22 cellular contexts compared by ENCODE assay signal in the genomic region with DNA sequence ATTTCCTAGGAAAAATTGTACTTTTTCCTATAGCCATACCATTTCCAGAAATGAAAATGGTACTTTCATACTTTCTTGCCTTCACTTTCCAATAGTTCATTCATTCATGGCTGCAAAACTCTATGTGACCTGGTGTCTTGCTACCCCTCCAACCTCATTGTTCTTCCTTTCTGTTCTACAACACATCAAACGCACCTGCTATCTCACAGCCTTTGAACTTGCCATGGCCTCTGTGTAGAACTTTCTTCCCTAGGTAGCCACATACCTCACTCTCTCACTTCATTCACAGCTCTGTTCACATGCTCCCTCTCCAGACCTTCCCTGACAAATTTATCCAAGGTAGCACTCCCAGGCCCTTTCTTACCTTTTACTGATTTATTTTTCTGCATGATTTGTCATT.
A peak's percentile ranks its signal among the peaks of the same experiment; 100 is the strongest.
DNase-seq lines count a peak whose midpoint lies in the region; ATAC-seq and TF ChIP-seq lines count a peak whose summit lies in the region.
"Had no signal": no experiment of that assay in that cellular context is flagged by ENCODE, and none has a peak within 500 bp of the region (broad histone marks: within the 10 kb centered on the region; RNA-seq: fewer than 3 reads in every experiment).

No MANE protein-coding gene starts in this region.

- H3K36me3 Mint-ChIP-seq in activated CD4-positive, alpha-beta T cell treated with anti-CD3 and anti-CD28 coated beads, Interleukin-2, amount 10 ng/mL, durations not matched to agents 24 days and 14 days (ENCODE audit: low read depth): no peaks in the 10 kb centered on the region
- H3K36me3 Mint-ChIP-seq in activated naive CD4-positive, alpha-beta T cell treated with anti-CD3 and anti-CD28 coated beads, Interleukin-2, amount 10 ng/mL, durations not matched to agents 7 days and 5 days: no peaks in the 10 kb centered on the region
- H3K36me3 Mint-ChIP-seq in activated naive CD4-positive, alpha-beta T cell treated with anti-CD3 and anti-CD28 coated beads for 36 hours (ENCODE audit: low read depth): no peaks in the 10 kb centered on the region
- H3K36me3 Mint-ChIP-seq: CD8-positive, alpha-beta T cell had no signal

- H3K27me3 ChIP-seq in DND-41 (ENCODE audit: insufficient read depth, low read length, poor library complexity): no peaks in the 10 kb centered on the region
- H3K27me3 ChIP-seq: BLaER1 treated with 17β-estradiol and CSF1 and Interleukin-3, amounts not matched to agents 10 nM and 100 nM had no signal

- H3K9me3 ChIP-seq in DND-41 (ENCODE audit: insufficient read depth, low read length, severe bottlenecking): no peaks in the 10 kb centered on the region
- H3K9me3 ChIP-seq: A549; BLaER1 treated with 17β-estradiol and CSF1 and Interleukin-3, amounts not matched to agents 10 nM and 100 nM; Caco-2 had no signal

- H3K79me2 ChIP-seq in DND-41 (ENCODE audit: insufficient read depth, low read length): no peaks in the 10 kb centered on the region

- H4K20me1 ChIP-seq in DND-41 (ENCODE audit: insufficient read depth, low read length): no peaks in the 10 kb centered on the region
- H4K20me1 ChIP-seq: BLaER1 treated with 17β-estradiol and CSF1 and Interleukin-3, amounts not matched to agents 10 nM and 100 nM had no signal

- peak; percentile 91 for ATAC-seq in DND-41 (ENCODE audit: insufficient read depth, low read depth)
- ATAC-seq in SK-N-SH treated with all-trans-retinoic acid at 6 μM for 48 hours: no peak
- ATAC-seq: A549; CD8-positive, alpha-beta T cell; GM12878 had no signal

- H3K27me3 Mint-ChIP-seq in activated CD4-positive, alpha-beta T cell treated with anti-CD3 and anti-CD28 coated beads, Interleukin-2, amount 10 ng/mL, durations not matched to agents 24 days and 14 days: no peaks in the 10 kb centered on the region
- peaks cover 2% of the 10 kb centered on the region for H3K27me3 Mint-ChIP-seq in activated naive CD4-positive, alpha-beta T cell treated with anti-CD3 and anti-CD28 coated beads, Interleukin-2, amount 10 ng/mL, durations not matched to agents 7 days and 5 days
- no peaks in the 10 kb centered on the region for H3K27me3 Mint-ChIP-seq in activated naive CD4-positive, alpha-beta T cell treated with anti-CD3 and anti-CD28 coated beads for 36 hours (ENCODE audit: low read depth)
- H3K27me3 Mint-ChIP-seq: CD4-positive, alpha-beta T cell had no signal

- no peaks in the 10 kb centered on the region for H3K36me3 ChIP-seq in DND-41 (ENCODE audit: insufficient read depth, low read length)
- H3K36me3 ChIP-seq: BLaER1 treated with 17β-estradiol and CSF1 and Interleukin-3, amounts not matched to agents 10 nM and 100 nM had no signal

- CTCF ChIA-PET in activated naive CD4-positive, alpha-beta T cell treated with anti-CD3 and anti-CD28 coated beads, Interleukin-2, amount 10 ng/mL, durations not matched to agents 7 days and 5 days (lab: Charles Lee): no interaction called here
- CTCF ChIA-PET in activated naive CD4-positive, alpha-beta T cell treated with anti-CD3 and anti-CD28 coated beads for 36 hours (lab: Charles Lee): interaction anchor here (1.2 kb wide), 1 partner anchor 184 kb away, joined by 3 read pairs; no protein-coding TSS in a partner anchor

- intact Hi-C loops in activated CD4-positive, alpha-beta T cell treated with anti-CD3 and anti-CD28 coated beads, Interleukin-2, amount 10 ng/mL, durations not matched to agents 24 days and 14 days (cut with micrococcal nuclease): no loop called here
- intact Hi-C loops in activated naive CD4-positive, alpha-beta T cell treated with anti-CD3 and anti-CD28 coated beads for 36 hours (cut with micrococcal nuclease): no loop called here

- peaks cover 5% of the 10 kb centered on the region for H3K9me3 Mint-ChIP-seq in activated CD4-positive, alpha-beta T cell treated with anti-CD3 and anti-CD28 coated beads, Interleukin-2, amount 10 ng/mL, durations not matched to agents 24 days and 14 days
- H3K9me3 Mint-ChIP-seq in activated naive CD4-positive, alpha-beta T cell treated with anti-CD3 and anti-CD28 coated beads, Interleukin-2, amount 10 ng/mL, durations not matched to agents 7 days and 5 days: peaks cover 2% of the 10 kb centered on the region
- H3K9me3 Mint-ChIP-seq in activated naive CD4-positive, alpha-beta T cell treated with anti-CD3 and anti-CD28 coated beads for 36 hours: no peaks in the 10 kb centered on the region
- H3K9me3 Mint-ChIP-seq: CD4-positive, alpha-beta T cell; CD8-positive, alpha-beta T cell had no signal

- H3K4me3 Mint-ChIP-seq in activated CD4-positive, alpha-beta T cell treated with anti-CD3 and anti-CD28 coated beads, Interleukin-2, amount 10 ng/mL, durations not matched to agents 24 days and 14 days: no peak overlapping the region
- H3K4me3 Mint-ChIP-seq in activated naive CD4-positive, alpha-beta T cell treated with anti-CD3 and anti-CD28 coated beads, Interleukin-2, amount 10 ng/mL, durations not matched to agents 7 days and 5 days: no peak overlapping the region
- no peak overlapping the region for H3K4me3 Mint-ChIP-seq in activated naive CD4-positive, alpha-beta T cell treated with anti-CD3 and anti-CD28 coated beads for 36 hours
- H3K4me3 Mint-ChIP-seq: B cell; CD4-positive, alpha-beta T cell; CD8-positive, alpha-beta T cell had no signal

- no peak for DNase-seq in activated CD4-positive, alpha-beta T cell treated with anti-CD3 and anti-CD28 coated beads, Interleukin-2, amount 10 ng/mL, durations not matched to agents 24 days and 14 days
- DNase-seq in activated CD4-positive, alpha-beta T cell treated with anti-CD3 and anti-CD28 coated beads, Interleukin-2, amount 50 U/mL, for 4 hours: no peak
- peak; percentile 23 for DNase-seq in activated naive CD4-positive, alpha-beta T cell treated with anti-CD3 and anti-CD28 coated beads, Interleukin-2, amount 10 ng/mL, durations not matched to agents 7 days and 5 days
- no peak for DNase-seq in activated naive CD4-positive, alpha-beta T cell treated with anti-CD3 and anti-CD28 coated beads for 36 hours
- DNase-seq in DND-41: peak; percentile 43
- DNase-seq in Jurkat, Clone E6-1 (ENCODE audit: low read depth, low spot score): peak; percentile 39
- no peak for DNase-seq in iPS-NIHi11 (ENCODE audit: low spot score)
- DNase-seq: AML-193; Caco-2; Calu3; CD4-positive, alpha-beta T cell; CD8-positive, alpha-beta T cell; DMS79 treated with DMSO at 0.1 percent for 48 hours; EL; GDM1 had no signal

- H3K4me3 ChIP-seq in DND-41 (ENCODE audit: low read depth in 1 of 2, low read length in 2 of 2): no peak overlapping the region
- no peak overlapping the region for H3K4me3 ChIP-seq in Jurkat, Clone E6-1 (ENCODE audit: low read length)
- H3K4me3 ChIP-seq: A549; BLaER1 treated with 17β-estradiol and CSF1 and Interleukin-3, amounts not matched to agents 10 nM and 100 nM; GM12878 had no signal

- H3K27ac ChIP-seq in DND-41 (ENCODE audit: low read length): no peak overlapping the region
- H3K27ac ChIP-seq: 22Rv1; A549; BLaER1 treated with 17β-estradiol and CSF1 and Interleukin-3, amounts not matched to agents 10 nM and 100 nM; C4-2B had no signal

- H3K4me1 ChIP-seq in DND-41 (ENCODE audit: insufficient read depth, low read length): peaks cover 16% of the 10 kb centered on the region
- H3K4me1 ChIP-seq: A549, Caco-2 had no signal

- no peak overlapping the region for H3K4me2 ChIP-seq in DND-41 (ENCODE audit: insufficient read depth, low read length)
- H3K4me2 ChIP-seq: A549; BLaER1 treated with 17β-estradiol and CSF1 and Interleukin-3, amounts not matched to agents 10 nM and 100 nM had no signal

- TF ChIP-seq CTCF in DND-41 (IDR thresholded peaks at IDR 0.05; ENCODE audit: borderline replicate concordance, extremely low read depth, low read length, poor library complexity, severe bottlenecking): no peak

- peak overlapping the region; percentile 17 for H3K27ac Mint-ChIP-seq in activated CD4-positive, alpha-beta T cell treated with anti-CD3 and anti-CD28 coated beads, Interleukin-2, amount 10 ng/mL, durations not matched to agents 24 days and 14 days
- H3K27ac Mint-ChIP-seq in activated naive CD4-positive, alpha-beta T cell treated with anti-CD3 and anti-CD28 coated beads, Interleukin-2, amount 10 ng/mL, durations not matched to agents 7 days and 5 days: no peak overlapping the region
- no peak overlapping the region for H3K27ac Mint-ChIP-seq in activated naive CD4-positive, alpha-beta T cell treated with anti-CD3 and anti-CD28 coated beads for 36 hours
- H3K27ac Mint-ChIP-seq: B cell; CD4-positive, alpha-beta T cell; CD8-positive, alpha-beta T cell had no signal

- H3K4me1 Mint-ChIP-seq in activated CD4-positive, alpha-beta T cell treated with anti-CD3 and anti-CD28 coated beads, Interleukin-2, amount 10 ng/mL, durations not matched to agents 24 days and 14 days: peaks cover 17% of the 10 kb centered on the region
- peaks cover 16% of the 10 kb centered on the region for H3K4me1 Mint-ChIP-seq in activated naive CD4-positive, alpha-beta T cell treated with anti-CD3 and anti-CD28 coated beads, Interleukin-2, amount 10 ng/mL, durations not matched to agents 7 days and 5 days
- H3K4me1 Mint-ChIP-seq in activated naive CD4-positive, alpha-beta T cell treated with anti-CD3 and anti-CD28 coated beads for 36 hours (ENCODE audit: low read depth): peaks cover 4% of the 10 kb centered on the region

- no peak overlapping the region for H3K9ac ChIP-seq in DND-41 (ENCODE audit: low read depth, low read length)
- H3K9ac ChIP-seq: BLaER1 treated with 17β-estradiol and CSF1 and Interleukin-3, amounts not matched to agents 10 nM and 100 nM had no signal

- H2AFZ ChIP-seq in DND-41 (ENCODE audit: low read depth, low read length): no peak overlapping the region

TF ChIP-seq in SK-N-SH treated with all-trans-retinoic acid at 6 μM for 48 hours, 23 proteins besides CTCF, POLR2A, EP300 and RAD21:
- TF ChIP-seq, protein P1, sequence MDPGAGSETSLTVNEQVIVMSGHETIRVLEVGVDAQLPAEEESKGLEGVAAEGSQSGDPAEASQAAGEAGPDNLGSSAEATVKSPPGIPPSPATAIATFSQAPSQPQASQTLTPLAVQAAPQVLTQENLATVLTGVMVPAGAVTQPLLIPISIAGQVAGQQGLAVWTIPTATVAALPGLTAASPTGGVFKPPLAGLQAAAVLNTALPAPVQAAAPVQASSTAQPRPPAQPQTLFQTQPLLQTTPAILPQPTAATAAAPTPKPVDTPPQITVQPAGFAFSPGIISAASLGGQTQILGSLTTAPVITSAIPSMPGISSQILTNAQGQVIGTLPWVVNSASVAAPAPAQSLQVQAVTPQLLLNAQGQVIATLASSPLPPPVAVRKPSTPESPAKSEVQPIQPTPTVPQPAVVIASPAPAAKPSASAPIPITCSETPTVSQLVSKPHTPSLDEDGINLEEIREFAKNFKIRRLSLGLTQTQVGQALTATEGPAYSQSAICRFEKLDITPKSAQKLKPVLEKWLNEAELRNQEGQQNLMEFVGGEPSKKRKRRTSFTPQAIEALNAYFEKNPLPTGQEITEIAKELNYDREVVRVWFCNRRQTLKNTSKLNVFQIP (CRISPR knock-in tag; IDR thresholded peaks at IDR 0.05; ENCODE audit: borderline replicate concordance, low read depth): no peak
- TF ChIP-seq ZFP30 (CRISPR knock-in tag; IDR thresholded peaks at IDR 0.05): no peak
- TF ChIP-seq BACH2 (CRISPR knock-in tag; IDR thresholded peaks at IDR 0.05; ENCODE audit: borderline replicate concordance): no peak
- TF ChIP-seq ESRRG (CRISPR knock-in tag; IDR thresholded peaks at IDR 0.05): no peak
- no peak for TF ChIP-seq TOX (CRISPR knock-in tag; IDR thresholded peaks at IDR 0.05; ENCODE audit: borderline replicate concordance)
TF ChIP-seq in SK-N-SH treated with all-trans-retinoic acid at 6 μM for 48 hours: peak in this region for 0.

Comparison
In these comparisons a context has a peak if more than half of its experiments do, and no peak if none do; other contexts are left out.
1. DNase-seq: peak in activated naive CD4-positive, alpha-beta T cell treated with anti-CD3 and anti-CD28 coated beads, Interleukin-2, amount 10 ng/mL, durations not matched to agents 7 days and 5 days (single experiment), DND-41 (single experiment) and Jurkat, Clone E6-1 (single experiment); none in activated CD4-positive, alpha-beta T cell treated with anti-CD3 and anti-CD28 coated beads, Interleukin-2, amount 10 ng/mL, durations not matched to agents 24 days and 14 days (single experiment), activated CD4-positive, alpha-beta T cell treated with anti-CD3 and anti-CD28 coated beads, Interleukin-2, amount 50 U/mL, for 4 hours (0 of 2), activated naive CD4-positive, alpha-beta T cell treated with anti-CD3 and anti-CD28 coated beads for 36 hours (single experiment) and iPS-NIHi11 (single experiment).